24 cellular contexts compared by ENCODE assay signal in the genomic region with DNA sequence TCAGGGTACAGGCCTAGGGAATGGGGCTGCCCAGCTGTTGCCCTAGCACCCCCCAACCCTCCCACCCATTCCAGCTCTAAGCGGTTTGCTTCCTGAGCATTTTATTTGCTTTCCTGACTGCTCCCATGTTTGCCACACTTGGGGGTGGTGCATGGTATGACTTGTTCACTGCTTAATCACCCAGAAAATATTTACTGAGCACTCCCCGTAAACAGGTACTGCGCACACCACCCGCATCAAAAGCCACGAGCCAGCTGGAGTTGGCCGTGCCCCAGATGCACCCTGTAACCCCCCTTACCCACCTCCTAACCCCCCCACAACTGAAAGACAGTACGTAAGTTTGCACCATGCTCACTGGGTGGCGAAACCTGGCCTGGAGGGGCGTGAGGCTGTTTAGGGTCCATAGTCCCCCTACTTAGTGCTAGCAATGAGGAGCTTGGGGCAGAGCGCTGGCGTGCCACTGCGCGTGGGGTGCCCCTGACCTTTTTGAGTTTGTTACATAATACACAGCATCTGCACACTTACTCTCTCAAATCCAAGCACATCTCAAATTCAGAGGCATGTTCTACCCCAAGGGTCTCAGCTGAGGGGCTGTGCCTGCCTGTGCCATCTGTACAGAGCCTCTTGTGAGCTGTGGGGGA. TPM values are rescaled to one million over a fixed set of nuclear protein-coding genes. Genes with fewer than 3 reads are reported as not detected.
DNase-seq lines count a peak whose midpoint lies in the region; ATAC-seq, FAIRE-seq and TF ChIP-seq lines count a peak whose summit lies in the region.
"Had no signal": no experiment of that assay in that cellular context is flagged by ENCODE, and none has a peak within 500 bp of the region (broad histone marks: within the 10 kb centered on the region; RNA-seq: fewer than 3 reads in every experiment).

No MANE protein-coding gene starts in this region.

- CTCF ChIA-PET in A549 (lab: Yijun Ruan, JAX), result interaction anchor here (0.6 to 3.5 kb wide), 8 partner anchors 8 to 291 kb away, joined by 3 to 17 read pairs (median 4); no protein-coding TSS in a partner anchor

- no peak for TF ChIP-seq CTCF in A549 (IDR thresholded peaks at IDR 0.05)

- no peaks in the 10 kb centered on the region for H3K9me3 ChIP-seq in A549
- H3K9me3 ChIP-seq: left lung, spleen, upper lobe of right lung had no signal

- TF ChIP-seq RAD21 in A549 (conservative IDR thresholded peaks at IDR 0.05 in 1 of 2, IDR thresholded peaks at IDR 0.05 in 1 of 2), result no peak

- ATAC-seq in A549 (peak; percentile 42 to 59), GM18907 (IDR thresholded peaks at IDR 0.05; ENCODE audit: unreplicated experiment) (no peak), HG03045 (IDR thresholded peaks at IDR 0.05; ENCODE audit: unreplicated experiment) (no peak)
- ATAC-seq: activated CD8-positive, alpha-beta T cell treated with anti-CD3 and anti-CD28 coated beads, Interleukin-2, amount 10 ng/mL, durations not matched to agents 7 days and 5 days; left lung; stimulated activated memory B cell treated with anti-CD40 and anti-IgM and Interleukin-4, amounts not matched to agents 10 μg/mL and 1 μg/mL and 100 μg/mL, for 72 hours; upper lobe of right lung had no signal

- WGBS in A549 (ENCODE audit: missing lambda C conversion rate), result 49% methylated on average over 13 of the region's 13 CpGs

- H3K4me1 ChIP-seq in A549, result peaks cover 28% of the 10 kb centered on the region
- H3K4me1 ChIP-seq: left lung, upper lobe of right lung had no signal

- peak overlapping the region; percentile 52 to 70; a peak in 5 of 6 replicates for H3K27ac ChIP-seq in A549
- H3K27ac ChIP-seq: left lung, spleen, upper lobe of right lung had no signal

- no peak for TF ChIP-seq POLR2A in A549 (IDR thresholded peaks at IDR 0.05; ENCODE audit: low read length)

- H3K4me3 ChIP-seq in A549, result 0 out of 3 replicates have a peak overlapping the region, but pooled peaks have one; percentile 4
- H3K4me3 ChIP-seq: left lung, spleen, upper lobe of right lung had no signal

- peak overlapping the region; percentile 54 for H3K4me2 ChIP-seq in A549

- TF ChIP-seq EP300 in A549 (IDR thresholded peaks at IDR 0.05), result no peak

- POLR2A ChIA-PET in A549 (lab: Yijun Ruan, JAX), result no interaction called here

- DNase-seq in DMS153 (lab: John Stamatoyannopoulos, UW), result peak; percentile 52
- DNase-seq in DMS153 treated with DMSO at 0.1 percent for 48 hours (lab: John Stamatoyannopoulos, UW; ENCODE audit: unreplicated experiment), result no peak
- DNase-seq in A549 (ENCODE audit: low read depth in 1 of 2, low spot score in 1 of 2), result peak in 1 of 2 experiments; percentile 78
- DNase-seq in NCI-H226, result peak; percentile 23
- peak; percentile 48 for DNase-seq in amniotic epithelial cell (ENCODE audit: low read depth)
- no peak for DNase-seq in HK-2 (ENCODE audit: unreplicated experiment)
- DNase-seq: 8988T; activated CD4-positive, CD25-positive, alpha-beta regulatory T cell treated with anti-CD3 and anti-CD28 coated beads, Interleukin-2, amount 50 U/mL, for 72 hours; activated CD8-positive, alpha-beta T cell treated with anti-CD3 and anti-CD28 coated beads, Interleukin-2, amount 10 ng/mL, durations not matched to agents 7 days and 5 days; activated effector memory CD4-positive, alpha-beta T cell treated with Interleukin-2 at 50 U/mL for 16 hours; activated naive CD8-positive, alpha-beta T cell treated with anti-CD3 and anti-CD28 coated beads, Interleukin-2, amount 10 ng/mL, durations not matched to agents 7 days and 5 days; activated T-cell treated with anti-CD3 and anti-CD28 coated beads for 4 hours; cerebellar nuclear complex; left lung; naive B cell; occipital lobe; spleen; stimulated activated CD4-positive, alpha-beta T cell treated with anti-CD3 and anti-CD28 coated beads, Interleukin-2, amount 100 ng/mL, for 48 hours; upper lobe of right lung had no signal

- FAIRE-seq in A549 (lab: Jason Lieb, UNC), result no peak
- FAIRE-seq: RCC 7860, TTC549 had no signal

TF ChIP-seq in A549, 52 proteins besides CTCF, POLR2A, EP300 and RAD21:
- TF ChIP-seq MAZ (IDR thresholded peaks at IDR 0.05; ENCODE audit: borderline replicate concordance, low read depth, low read length) (no peak), HOXB5 (CRISPR knock-in tag; IDR thresholded peaks at IDR 0.05) (no peak), GATA3 (IDR thresholded peaks at IDR 0.05; ENCODE audit: borderline replicate concordance) (0 out of 2 replicates have a peak, but pooled peaks have one; percentile 18), HES2 (IDR thresholded peaks at IDR 0.05) (no peak), MAX (IDR thresholded peaks at IDR 0.05) (peak; percentile 42; the same call in 1 of the 2 replicates), JUN (IDR thresholded peaks at IDR 0.05) (peak in 1 of 2 experiments; percentile 26; a peak in 1 of 5 replicates), FOSL2 (IDR thresholded peaks at IDR 0.05) (no peak), FOSL2 (CRISPR knock-in tag; IDR thresholded peaks at IDR 0.05) (peak; percentile 52)

RNA-seq across cellular contexts. Expression of gene DPF1, which starts 29.8 kb away (rescaled TPM):
- polyA plus RNA-seq in A549 (2011; rRNA removed) (1.3 and 2.1 TPM in 2 replicates), A549 (2017; fragmentation: RNase III; extraction: RNeasy Plus Mini Kit Qiagen cat#74134 plus additional on column Dnase treatment) (4.4 to 6.8 TPM (median 5.3 TPM) in 3 replicates)
- polyA plus RNA-seq in A549 (2012; cell fraction: cytosol; rRNA removed), result 5.0 and 5.1 TPM in 2 replicates
- 11.4 and 12.1 TPM in 2 replicates for polyA plus RNA-seq in A549 (2012; cell fraction: nucleus; rRNA removed)
- 1.6 and 2.8 TPM in 2 replicates for polyA minus RNA-seq in A549 (2011; rRNA and poly(A)+ RNA removed)

Comparison
In these comparisons a context has a peak if more than half of its experiments do, and no peak if none do; other contexts are left out.
1. DNase-seq: peak in DMS153 (single experiment), NCI-H226 (single experiment) and amniotic epithelial cell (single experiment); none in DMS153 treated with DMSO at 0.1 percent for 48 hours (single experiment) and HK-2 (single experiment).
2. ATAC-seq: peak in A549 (2 of 2); none in GM18907 (single experiment) and HG03045 (single experiment).